Comparison of ENCODE assay signal across 13 cellular contexts in genomic region chr1:65717815-65718454, GRCh38.
DNase-seq lines count a peak whose midpoint lies in the region; ATAC-seq and TF ChIP-seq lines count a peak whose summit lies in the region.
"Had no signal": no experiment of that assay in that cellular context is flagged by ENCODE, and none has a peak within 500 bp of the region (broad histone marks: within the 10 kb centered on the region; RNA-seq: fewer than 3 reads in every experiment).

No MANE protein-coding gene starts in this region.

- TF ChIP-seq CTCF in AG09309 (IDR thresholded peaks at IDR 0.05; ENCODE audit: control insufficient read depth, insufficient read depth, low read depth, low read length, missing control alignments) (peak; percentile 49), GM10266 (IDR thresholded peaks at IDR 0.05; ENCODE audit: control insufficient read depth, insufficient read depth, low read depth, missing control alignments) (peak; percentile 10), fibroblast of mammary gland (conservative IDR thresholded peaks at IDR 0.05; ENCODE audit: control insufficient read depth, insufficient read depth, low read depth, low read length) (peak; percentile 31)

- DNase-seq in AG09309 (ENCODE audit: low read depth) (peak; percentile 42), GM10266 (ENCODE audit: extremely low spot score) (no peak), SK-MEL-5 (ENCODE audit: low read depth, low spot score) (peak; percentile 38), fibroblast of mammary gland (ENCODE audit: low read depth) (peak; percentile 59), AG08395 (ENCODE audit: low spot score) (no peak)
- DNase-seq in effector CD8-positive, alpha-beta T cell (lab: John Stamatoyannopoulos, UW), result no peak
- DNase-seq: activated CD8-positive, alpha-beta memory T cell treated with anti-CD3 and anti-CD28 coated beads, Interleukin-2, amount 50 U/mL, for 4 hours; MV-4-11; stimulated activated naive CD4-positive, alpha-beta T cell had no signal

- ATAC-seq in HG03565 (IDR thresholded peaks at IDR 0.05; ENCODE audit: unreplicated experiment) (no peak), GM19467 (IDR thresholded peaks at IDR 0.05; ENCODE audit: unreplicated experiment) (no peak)
- ATAC-seq: left lobe of liver had no signal

- in situ Hi-C loops in SK-MEL-5 (cut with HindIII; ENCODE audit: low pct_unique_long_range_greater_than_20kb, low sequenced_read_pairs), result no loop called here

- H3K4me3 ChIP-seq in AG09309 (ENCODE audit: control insufficient read depth, low read depth, low read length) (no peak overlapping the region), fibroblast of mammary gland (ENCODE audit: control insufficient read depth, low read depth, low read length) (no peak overlapping the region)
- H3K4me3 ChIP-seq: SK-N-MC had no signal

Comparison
In these comparisons a context has a peak if more than half of its experiments do, and no peak if none do; other contexts are left out.
1. DNase-seq: peak in AG09309 (single experiment), SK-MEL-5 (single experiment) and fibroblast of mammary gland (single experiment); none in GM10266 (single experiment), AG08395 (single experiment) and effector CD8-positive, alpha-beta T cell (single experiment).
2. Peak in every context shown above with its lines, with median percentiles within 50 percentile points of each other: CTCF ChIP-seq.